Comparison of ENCODE assay signal across 9 cellular contexts in genomic region chr3:123081718-123082369, GRCh38. TPM values are rescaled to one million over a fixed set of nuclear protein-coding genes. Genes with fewer than 3 reads are reported as not detected.
DNase-seq lines count a peak whose midpoint lies in the region; ATAC-seq and TF ChIP-seq lines count a peak whose summit lies in the region.
"Had no signal": no experiment of that assay in that cellular context is flagged by ENCODE, and none has a peak within 500 bp of the region (broad histone marks: within the 10 kb centered on the region; RNA-seq: fewer than 3 reads in every experiment).

No MANE protein-coding gene starts in this region.

- peak in 3 of 8 donors; percentile 19 to 22 (median 21) for ATAC-seq in heart right ventricle
- ATAC-seq in left lung, result no peak

- POLR2A ChIA-PET in RWPE1 (lab: Yijun Ruan, JAX; ENCODE audit: low non-redundant PET), result interaction anchor here (0.7 kb wide), 1 partner anchor 50 kb away, joined by 3 read pairs; no protein-coding TSS in a partner anchor

- H3K9me3 ChIP-seq in heart right ventricle (no peaks in the 10 kb centered on the region), left lung (no peaks in the 10 kb centered on the region)

- H3K27ac ChIP-seq in heart right ventricle, result peak overlapping the region in 7 of 10 donors; percentile 7 to 63 (median 17)
- H3K27ac ChIP-seq in left lung, result peak overlapping the region in 1 of 2 donors; percentile 11
- no peak overlapping the region for H3K27ac ChIP-seq in RWPE1

- no peak for TF ChIP-seq CTCF in heart right ventricle (IDR thresholded peaks at IDR 0.05)
- TF ChIP-seq CTCF in fibroblast of the aortic adventitia (IDR thresholded peaks at IDR 0.05; ENCODE audit: insufficient read depth, low read length), result no peak
- TF ChIP-seq CTCF in left lung (IDR thresholded peaks at IDR 0.05), result no peak
- TF ChIP-seq CTCF in RWPE1 (conservative IDR thresholded peaks at IDR 0.05; ENCODE audit: low read depth), result no peak

- CTCF ChIA-PET in RWPE1 (lab: Yijun Ruan, JAX), result no interaction called here

- H3K36me3 ChIP-seq in heart right ventricle (no peaks in the 10 kb centered on the region), left lung (no peaks in the 10 kb centered on the region)

- WGBS in heart right ventricle, 2 donors, result 34 to 40% methylated on average over 8 of the region's 8 CpGs

- DNase-seq in heart right ventricle (no peak), cardiac septum (ENCODE audit: low spot score) (no peak), NCI-H446 treated with DMSO at 0.1 percent for 48 hours (lab: John Stamatoyannopoulos, UW) (peak; percentile 87), fibroblast of the aortic adventitia (ENCODE audit: low read depth) (peak; percentile 49), left lung (no peak), T-helper 2 cell (no peak), RWPE1 (ENCODE audit: low spot score) (no peak)
- no peak for DNase-seq in stimulated activated naive CD4-positive, alpha-beta T cell treated with Interleukin-2 at 50 U/mL for 16 hours (lab: John Stamatoyannopoulos, UW)

- H3K27me3 ChIP-seq in heart right ventricle (no peaks in the 10 kb centered on the region), left lung (no peaks in the 10 kb centered on the region)

- intact Hi-C loops in heart right ventricle (cut with DNase I) (no loop called here), cardiac septum (cut with DNase I) (no loop called here), left lung (cut with DNase I) (no loop called here)

- H3K4me1 ChIP-seq in heart right ventricle (peaks cover 38 to 86% (median 78%) of the 10 kb centered on the region in 9 donors), left lung (peaks cover 40 to 59% of the 10 kb centered on the region in 2 donors)

- H3K4me3 ChIP-seq in heart right ventricle, result no peak overlapping the region
- no peak overlapping the region for H3K4me3 ChIP-seq in fibroblast of the aortic adventitia (ENCODE audit: low read depth, low read length)
- H3K4me3 ChIP-seq in left lung, result no peak overlapping the region

RNA-seq across cellular contexts. Expression of gene PDIA5, which starts 15.0 kb away (rescaled TPM):
- total RNA-seq in heart right ventricle, result 10 to 100 TPM in 1 of 10 donors, 1 to 10 TPM in 9; 4.2 to 14.6 (median 6.3) TPM
- polyA plus RNA-seq in heart right ventricle, result 1 to 10 TPM; 5.7 to 8.1 TPM
- total RNA-seq in cardiac septum, result 8.8 TPM
- 43.9 and 59.1 TPM in 2 replicates for total RNA-seq in fibroblast of the aortic adventitia (ENCODE audit: low replicate concordance)
- total RNA-seq in left lung, result 10 to 100 TPM; 30.3 to 44.8 TPM

RNA-seq across cellular contexts. Expression of gene SEMA5B, which starts 54.3 kb away (rescaled TPM):
- total RNA-seq in heart right ventricle, result 10 to 100 TPM in 4 of 10 donors, 1 to 10 TPM in 6; 1.3 to 12.7 (median 7.4) TPM
- polyA plus RNA-seq in heart right ventricle, result 10 to 100 TPM in 1 of 2 donors, 1 to 10 TPM in 1; 4.2 to 10.3 TPM
- total RNA-seq in cardiac septum, result 21.1 TPM
- 0.18 and 0.41 TPM in 2 replicates for total RNA-seq in fibroblast of the aortic adventitia (ENCODE audit: low replicate concordance)
- total RNA-seq in left lung, result under 1 TPM; 0.61 to 0.89 TPM
- total RNA-seq: activated CD8-positive, alpha-beta memory T cell treated with anti-CD3 and anti-CD28 coated beads for 36 hours had no signal

Comparison
In these comparisons a context has a peak if more than half of its experiments do, and no peak if none do; other contexts are left out.
1. DNase-seq: peak in NCI-H446 treated with DMSO at 0.1 percent for 48 hours (single experiment) and fibroblast of the aortic adventitia (single experiment); none in heart right ventricle (0 of 2), cardiac septum (single experiment), left lung (0 of 2), stimulated activated naive CD4-positive, alpha-beta T cell treated with Interleukin-2 at 50 U/mL for 16 hours (single experiment), T-helper 2 cell (0 of 5) and RWPE1 (single experiment).